In genomic region chr2:54432181-54433020, GRCh38 we compare ENCODE assay signal across 20 cellular contexts. TPM values are rescaled to one million over a fixed set of nuclear protein-coding genes. Genes with fewer than 3 reads are reported as not detected.
A peak's percentile ranks its signal among the peaks of the same experiment; 100 is the strongest.
DNase-seq lines count a peak whose midpoint lies in the region; ATAC-seq and TF ChIP-seq lines count a peak whose summit lies in the region.
"Had no signal": no experiment of that assay in that cellular context is flagged by ENCODE, and none has a peak within 500 bp of the region (broad histone marks: within the 10 kb centered on the region; RNA-seq: fewer than 3 reads in every experiment).

No MANE protein-coding gene starts in this region.

- no peaks in the 10 kb centered on the region for H3K79me2 ChIP-seq in hepatocyte

- TF ChIP-seq CTCF in hepatocyte (IDR thresholded peaks at IDR 0.05; ENCODE audit: poor library complexity) = no peak

- no peak for ATAC-seq in HG02981 (IDR thresholded peaks at IDR 0.05; ENCODE audit: unreplicated experiment)
- ATAC-seq: foreskin keratinocyte, Panc1 had no signal

- H3K4me2 ChIP-seq in BLaER1 (peak overlapping the region; percentile 72), hepatocyte (no peak overlapping the region)
- H3K4me2 ChIP-seq: SK-N-SH had no signal

- in situ Hi-C loops in ACHN (cut with HindIII; ENCODE audit: low pct_ligation_motif_present, low pct_unique_long_range_greater_than_20kb, low sequenced_read_pairs) = no loop called here

- H3K27me3 ChIP-seq in BLaER1 = no peaks in the 10 kb centered on the region
- no peaks in the 10 kb centered on the region for H3K27me3 ChIP-seq in hepatocyte
- H3K27me3 ChIP-seq: foreskin keratinocyte, testis had no signal

- DNase-seq in dermis blood vessel endothelial cell (peak; percentile 42), hepatocyte (ENCODE audit: low spot score) (no peak), pons (ENCODE audit: low spot score) (peak; percentile 50), NCI-H1092 (lab: John Stamatoyannopoulos, UW) (no peak), OCI-M2 (lab: John Stamatoyannopoulos, UW; ENCODE audit: unreplicated experiment) (no peak), ACHN (no peak)
- DNase-seq: activated CD4-positive, CD25-positive, alpha-beta regulatory T cell treated with anti-CD3 and anti-CD28 coated beads, Interleukin-2, amount 50 U/mL, for 72 hours; CD4-positive, alpha-beta T cell; central memory CD4-positive, alpha-beta T cell; DMS53; foreskin keratinocyte; NCI-H1417 treated with DMSO at 0.1 percent for 48 hours; NCI-H2171; posterior cingulate gyrus; SK-N-SH; T-helper 9 cell; testis had no signal

- H3K4me1 ChIP-seq in BLaER1 (peaks cover 50% of the 10 kb centered on the region), hepatocyte (ENCODE audit: insufficient read depth) (no peaks in the 10 kb centered on the region)
- H3K4me1 ChIP-seq: foreskin keratinocyte had no signal

- H3K9me2 ChIP-seq in hepatocyte (replicated peaks; ENCODE audit: insufficient read depth) = no peaks in the 10 kb centered on the region
- H3K9me2 ChIP-seq: SK-N-SH had no signal

- peak overlapping the region; percentile 19 for H2AFZ ChIP-seq in hepatocyte

- no peaks in the 10 kb centered on the region for H3K9me3 ChIP-seq in BLaER1
- H3K9me3 ChIP-seq in hepatocyte (ENCODE audit: low read depth) = no peaks in the 10 kb centered on the region
- H3K9me3 ChIP-seq: SK-N-SH, testis had no signal

- no peak overlapping the region for H3K27ac ChIP-seq in BLaER1
- H3K27ac ChIP-seq in hepatocyte = no peak overlapping the region
- H3K27ac ChIP-seq: foreskin keratinocyte had no signal

- no peaks in the 10 kb centered on the region for H4K20me1 ChIP-seq in BLaER1
- H4K20me1 ChIP-seq in hepatocyte (ENCODE audit: insufficient read depth, poor library complexity, severe bottlenecking) = no peaks in the 10 kb centered on the region

- H3K36me3 ChIP-seq in BLaER1 (no peaks in the 10 kb centered on the region), hepatocyte (replicated peaks; ENCODE audit: insufficient read depth, low read depth) (no peaks in the 10 kb centered on the region)

- H3K4me3 ChIP-seq in BLaER1 (no peak overlapping the region), hepatocyte (no peak overlapping the region)
- H3K4me3 ChIP-seq: testis had no signal

- H3K9ac ChIP-seq in BLaER1 = no peak overlapping the region; the same call in 1 of the 2 replicates
- H3K9ac ChIP-seq: SK-N-SH had no signal

- 85% methylated on average over 6 of the region's 6 CpGs for WGBS in hepatocyte (ENCODE audit: low lambda C conversion rate, missing lambda C conversion rate)

RNA-seq across cellular contexts. Expression of gene SPTBN1, which starts 23.7 kb away (rescaled TPM):
- 916 and 1,118 TPM in 2 replicates for total RNA-seq in dermis blood vessel endothelial cell
- total RNA-seq in hepatocyte = 324 and 341 TPM in 2 replicates
- polyA plus RNA-seq in hepatocyte = 122 and 124 TPM in 2 replicates

Comparison
In these comparisons a context has a peak if more than half of its experiments do, and no peak if none do; other contexts are left out.
1. DNase-seq: peak in dermis blood vessel endothelial cell (single experiment) and pons (single experiment); none in hepatocyte (single experiment), NCI-H1092 (single experiment), OCI-M2 (single experiment) and ACHN (single experiment).